In the genomic region with DNA sequence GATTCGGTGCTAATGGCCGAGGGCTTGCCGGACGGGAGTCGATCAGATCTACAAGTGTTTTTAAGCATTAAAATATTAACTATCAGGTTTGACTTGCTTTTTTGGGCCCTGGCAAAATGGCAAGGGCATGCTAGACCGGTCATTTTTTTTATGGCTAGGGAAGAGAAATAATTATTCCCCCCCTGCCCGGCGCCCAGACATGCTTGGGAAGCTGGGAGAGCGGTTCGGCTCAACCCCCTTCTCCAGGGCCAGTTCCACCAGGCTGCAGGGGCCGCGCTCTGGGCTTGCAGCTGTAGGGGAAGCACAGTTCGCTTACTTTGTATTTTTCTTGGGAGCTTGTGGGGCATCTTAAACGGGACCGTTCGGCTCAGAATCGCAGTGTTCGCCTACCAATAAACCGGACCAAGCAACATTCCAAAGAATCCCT, we compare ENCODE assay signal across 8 cellular contexts. TPM values are rescaled to one million over a fixed set of nuclear protein-coding genes. Genes with fewer than 3 reads are reported as not detected.
A peak's percentile ranks its signal among the peaks of the same experiment; 100 is the strongest.
DNase-seq lines count a peak whose midpoint lies in the region; ATAC-seq and TF ChIP-seq lines count a peak whose summit lies in the region.

No MANE protein-coding gene starts in this region.

- ATAC-seq in activated T-cell treated with anti-CD3 and anti-CD28 coated beads, Interleukin-2, amount 50 U/mL, for 4 hours = no peak
- no peak for ATAC-seq in upper lobe of right lung
- ATAC-seq in GM18873 (IDR thresholded peaks at IDR 0.05; ENCODE audit: low FRiP score, unreplicated experiment) = no peak
- ATAC-seq in GM21717 (IDR thresholded peaks at IDR 0.05; ENCODE audit: unreplicated experiment) = no peak
- ATAC-seq in GM21381 (IDR thresholded peaks at IDR 0.05; ENCODE audit: unreplicated experiment) = no peak

- H3K9me3 ChIP-seq in duodenal mucosa (ENCODE audit: control insufficient read depth in 1 of 2, low read length in 2 of 2) = no peaks in the 10 kb centered on the region
- no peaks in the 10 kb centered on the region for H3K9me3 ChIP-seq in upper lobe of right lung

- H3K4me3 ChIP-seq in duodenal mucosa (ENCODE audit: low read depth in 1 of 2, low read length in 2 of 2) (peak overlapping the region; percentile 85 to 97), upper lobe of right lung (peak overlapping the region; percentile 84)

- intact Hi-C loops in upper lobe of right lung (cut with DNase I) = no loop called here

- H3K9ac ChIP-seq in duodenal mucosa (ENCODE audit: low read depth in 1 of 2, low read length in 2 of 2) = peak overlapping the region; percentile 95

- H3K4me3 Mint-ChIP-seq in activated T-cell treated with anti-CD3 and anti-CD28 coated beads, Interleukin-2, amount 50 U/mL, for 4 hours = peak overlapping the region; percentile 66

- H3K36me3 ChIP-seq in duodenal mucosa (ENCODE audit: control insufficient read depth in 1 of 2, insufficient read depth in 2 of 2, low read length in 2 of 2) (no peaks in the 10 kb centered on the region), upper lobe of right lung (no peaks in the 10 kb centered on the region)

- no peak for TF ChIP-seq CTCF in upper lobe of right lung (IDR thresholded peaks at IDR 0.05)

- no peak for DNase-seq in activated T-cell treated with anti-CD3 and anti-CD28 coated beads, Interleukin-2, amount 50 U/mL, for 4 hours
- no peak for DNase-seq in activated T-cell treated with anti-CD3 and anti-CD28 coated beads, Interleukin-2, amount 50 U/mL, for 48 hours
- DNase-seq in midbrain (lab: John Stamatoyannopoulos, UW) (peak; percentile 46), upper lobe of right lung (no peak)

- H3K27ac ChIP-seq in duodenal mucosa (ENCODE audit: low read depth, low read length) (peak overlapping the region; percentile 95), upper lobe of right lung (peak overlapping the region; percentile 82)

- no peaks in the 10 kb centered on the region for H3K36me3 Mint-ChIP-seq in activated T-cell treated with anti-CD3 and anti-CD28 coated beads, Interleukin-2, amount 50 U/mL, for 4 hours (ENCODE audit: insufficient read depth)

- H3K4me1 ChIP-seq in duodenal mucosa (ENCODE audit: control insufficient read depth in 1 of 2, insufficient read depth in 2 of 2, low read length in 2 of 2) (peaks cover 36 to 37% of the 10 kb centered on the region in 2 donors), upper lobe of right lung (peaks cover 50% of the 10 kb centered on the region)

- H3K27me3 ChIP-seq in duodenal mucosa (ENCODE audit: control insufficient read depth in 1 of 2, insufficient read depth in 2 of 2, low read length in 2 of 2) = no peaks in the 10 kb centered on the region
- H3K27me3 ChIP-seq in upper lobe of right lung = no peaks in the 10 kb centered on the region

- H3K9me3 Mint-ChIP-seq in activated T-cell treated with anti-CD3 and anti-CD28 coated beads, Interleukin-2, amount 50 U/mL, for 4 hours = no peaks in the 10 kb centered on the region

- peaks cover 24% of the 10 kb centered on the region for H3K4me1 Mint-ChIP-seq in activated T-cell treated with anti-CD3 and anti-CD28 coated beads, Interleukin-2, amount 50 U/mL, for 4 hours (ENCODE audit: low read depth)

- peaks cover 50% of the 10 kb centered on the region for H3K27me3 Mint-ChIP-seq in activated T-cell treated with anti-CD3 and anti-CD28 coated beads, Interleukin-2, amount 50 U/mL, for 4 hours (ENCODE audit: low read depth)

RNA-seq across cellular contexts. Expression of a gene that starts 3.0 kb away (rescaled TPM):
- total RNA-seq in activated T-cell treated with anti-CD3 and anti-CD28 coated beads, Interleukin-2, amount 50 U/mL, for 4 hours = 1 to 10 TPM in 1 of 3 donors, under 1 TPM in 2; 0.76 to 1.9 (median 0.90) TPM
- 47.4 TPM for total RNA-seq in upper lobe of right lung

Comparison
In these comparisons a context has a peak if more than half of its experiments do, and no peak if none do; other contexts are left out.
1. RNA of a gene that starts 3.0 kb away (total RNA-seq): 47.4 TPM in upper lobe of right lung (single experiment); 0.76 to 1.9 TPM in activated T-cell treated with anti-CD3 and anti-CD28 coated beads, Interleukin-2, amount 50 U/mL, for 4 hours; every median in the first group is over 10 times any median in the second.